Comparison of ENCODE assay signal across 8 cellular contexts in genomic region chr1:201955750-201956143, GRCh38. TPM values are rescaled to one million over a fixed set of nuclear protein-coding genes. Genes with fewer than 3 reads are reported as not detected.
DNase-seq lines count a peak whose midpoint lies in the region; ATAC-seq and TF ChIP-seq lines count a peak whose summit lies in the region.

No MANE protein-coding gene starts in this region.

- no peaks in the 10 kb centered on the region for H3K27me3 ChIP-seq in testis

- no peaks in the 10 kb centered on the region for H3K36me3 ChIP-seq in testis (ENCODE audit: low read depth, missing control alignments)

- H3K9me3 Mint-ChIP-seq in activated T-cell treated with anti-CD3 and anti-CD28 coated beads, Interleukin-2, amount 50 U/mL, for 24 hours, result no peaks in the 10 kb centered on the region
- no peaks in the 10 kb centered on the region for H3K9me3 Mint-ChIP-seq in activated CD8-positive, alpha-beta T cell treated with anti-CD3 and anti-CD28 coated beads for 36 hours

- H3K9me3 ChIP-seq in iPS-18c (ENCODE audit: control insufficient read depth, insufficient read depth, low read length), result no peaks in the 10 kb centered on the region
- no peaks in the 10 kb centered on the region for H3K9me3 ChIP-seq in testis

- WGBS in testis, 2 donors, result 0% methylated on average over 14 of the region's 14 CpGs

- POLR2A ChIA-PET in activated CD8-positive, alpha-beta T cell treated with anti-CD3 and anti-CD28 coated beads for 36 hours (lab: Charles Lee), result interaction anchor here (0.9 to 2.8 kb wide), 6 partner anchors 9 to 72 kb away, joined by 3 to 10 read pairs (median 6); partner anchors contain the start of genes LMOD1 and RNPEP

- H3K4me3 ChIP-seq in iPS-18c (ENCODE audit: insufficient read depth, low read depth, low read length) (peak overlapping the region; percentile 99), testis (peak overlapping the region; percentile 60 to 84)

- peaks cover 55% of the 10 kb centered on the region for H3K36me3 Mint-ChIP-seq in activated T-cell treated with anti-CD3 and anti-CD28 coated beads, Interleukin-2, amount 50 U/mL, for 24 hours (ENCODE audit: low read depth)
- H3K36me3 Mint-ChIP-seq in activated CD8-positive, alpha-beta T cell treated with anti-CD3 and anti-CD28 coated beads for 36 hours (ENCODE audit: low read depth), result peaks cover 33% of the 10 kb centered on the region

- ATAC-seq in activated CD8-positive, alpha-beta T cell treated with anti-CD3 and anti-CD28 coated beads for 36 hours, result no peak

- intact Hi-C loops in activated CD8-positive, alpha-beta T cell treated with anti-CD3 and anti-CD28 coated beads for 36 hours (cut with micrococcal nuclease), result no loop called here
- intact Hi-C loops in testis (cut with DNase I; ENCODE audit: low total_unique reads), result no loop called here

- peak overlapping the region; percentile 95 for H3K27ac Mint-ChIP-seq in activated T-cell treated with anti-CD3 and anti-CD28 coated beads, Interleukin-2, amount 50 U/mL, for 24 hours
- peak overlapping the region; percentile 95 for H3K27ac Mint-ChIP-seq in activated CD8-positive, alpha-beta T cell treated with anti-CD3 and anti-CD28 coated beads for 36 hours

- H3K27me3 Mint-ChIP-seq in activated T-cell treated with anti-CD3 and anti-CD28 coated beads, Interleukin-2, amount 50 U/mL, for 24 hours, result no peaks in the 10 kb centered on the region
- no peaks in the 10 kb centered on the region for H3K27me3 Mint-ChIP-seq in activated CD8-positive, alpha-beta T cell treated with anti-CD3 and anti-CD28 coated beads for 36 hours

- H3K4me1 Mint-ChIP-seq in activated T-cell treated with anti-CD3 and anti-CD28 coated beads, Interleukin-2, amount 50 U/mL, for 24 hours (ENCODE audit: low read depth), result peaks cover 23% of the 10 kb centered on the region
- H3K4me1 Mint-ChIP-seq in activated CD8-positive, alpha-beta T cell treated with anti-CD3 and anti-CD28 coated beads for 36 hours (ENCODE audit: low read depth), result peaks cover 17% of the 10 kb centered on the region

- DNase-seq in activated T-cell treated with anti-CD3 and anti-CD28 coated beads, Interleukin-2, amount 50 U/mL, for 24 hours, result no peak
- DNase-seq in activated T-cell treated with anti-CD3 and anti-CD28 coated beads, Interleukin-2, amount 50 U/mL, for 1 hour, result no peak
- no peak for DNase-seq in activated CD8-positive, alpha-beta T cell treated with anti-CD3 and anti-CD28 coated beads for 36 hours
- no peak for DNase-seq in testis
- DNase-seq in NCI-H1930 (lab: John Stamatoyannopoulos, UW), result no peak
- DNase-seq in amygdala (lab: John Stamatoyannopoulos, UW), result no peak
- DNase-seq in anterior cingulate cortex (lab: John Stamatoyannopoulos, UW), result no peak

- H3K4me3 Mint-ChIP-seq in activated T-cell treated with anti-CD3 and anti-CD28 coated beads, Interleukin-2, amount 50 U/mL, for 24 hours, result peak overlapping the region; percentile 95
- peak overlapping the region; percentile 98 for H3K4me3 Mint-ChIP-seq in activated CD8-positive, alpha-beta T cell treated with anti-CD3 and anti-CD28 coated beads for 36 hours

- peak overlapping the region; percentile 67 to 90 for H3K27ac ChIP-seq in testis

- no peak for TF ChIP-seq POLR2A in testis (IDR thresholded peaks at IDR 0.05)

- TF ChIP-seq CTCF in activated CD8-positive, alpha-beta T cell treated with anti-CD3 and anti-CD28 coated beads for 36 hours (IDR thresholded peaks at IDR 0.05), result no peak
- no peak for TF ChIP-seq CTCF in testis (IDR thresholded peaks at IDR 0.05)

- CTCF ChIA-PET in activated CD8-positive, alpha-beta T cell treated with anti-CD3 and anti-CD28 coated beads for 36 hours (lab: Charles Lee), result interaction anchor here (0.9 to 1.4 kb wide), 3 partner anchors 10 to 60 kb away, joined by 3 to 7 read pairs (median 3); no protein-coding TSS in a partner anchor

- H3K4me1 ChIP-seq in testis, result peaks cover 7% of the 10 kb centered on the region

RNA-seq across cellular contexts. Expression of gene TIMM17A, which starts 0.4 kb away (rescaled TPM):
- 10 to 100 TPM; 75.8 to 76.8 TPM for total RNA-seq in activated CD8-positive, alpha-beta T cell treated with anti-CD3 and anti-CD28 coated beads for 36 hours
- 10 to 100 TPM; 22.7 to 24.7 TPM for total RNA-seq in testis
- 42.5 TPM for polyA plus RNA-seq in testis (ENCODE audit: insufficient read depth, low read depth, low replicate concordance)

RNA-seq across cellular contexts. Expression of gene LMOD1, which starts 9.4 kb away (rescaled TPM):
- total RNA-seq in activated CD8-positive, alpha-beta T cell treated with anti-CD3 and anti-CD28 coated beads for 36 hours, result not detected
- total RNA-seq in testis, result 10 to 100 TPM; 31.4 to 46.3 TPM
- 39.4 TPM for polyA plus RNA-seq in testis (ENCODE audit: insufficient read depth, low read depth, low replicate concordance)

RNA-seq across cellular contexts. Expression of gene RNPEP, which starts 26.7 kb away (rescaled TPM):
- 10 to 100 TPM; 37.8 to 39.5 TPM for total RNA-seq in activated CD8-positive, alpha-beta T cell treated with anti-CD3 and anti-CD28 coated beads for 36 hours
- total RNA-seq in testis, result 10 to 100 TPM; 55.4 to 58.1 TPM
- polyA plus RNA-seq in testis (ENCODE audit: insufficient read depth, low read depth, low replicate concordance), result 60.4 TPM

RNA-seq across cellular contexts. Expression of gene ELF3, which starts 54.6 kb away (rescaled TPM):
- total RNA-seq in activated CD8-positive, alpha-beta T cell treated with anti-CD3 and anti-CD28 coated beads for 36 hours, result under 1 TPM; 0.25 to 0.27 TPM
- under 1 TPM; 0.43 to 0.79 TPM for total RNA-seq in testis
- polyA plus RNA-seq in testis (ENCODE audit: insufficient read depth, low read depth, low replicate concordance), result 3.3 TPM

Comparison
In these comparisons a context has a peak if more than half of its experiments do, and no peak if none do; other contexts are left out.
1. RNA of gene LMOD1, which starts 9.4 kb away (total RNA-seq): 31.4 to 46.3 TPM in testis; not detected in activated CD8-positive, alpha-beta T cell treated with anti-CD3 and anti-CD28 coated beads for 36 hours; every median in the first group is over 10 times any median in the second.